In the genomic region with DNA sequence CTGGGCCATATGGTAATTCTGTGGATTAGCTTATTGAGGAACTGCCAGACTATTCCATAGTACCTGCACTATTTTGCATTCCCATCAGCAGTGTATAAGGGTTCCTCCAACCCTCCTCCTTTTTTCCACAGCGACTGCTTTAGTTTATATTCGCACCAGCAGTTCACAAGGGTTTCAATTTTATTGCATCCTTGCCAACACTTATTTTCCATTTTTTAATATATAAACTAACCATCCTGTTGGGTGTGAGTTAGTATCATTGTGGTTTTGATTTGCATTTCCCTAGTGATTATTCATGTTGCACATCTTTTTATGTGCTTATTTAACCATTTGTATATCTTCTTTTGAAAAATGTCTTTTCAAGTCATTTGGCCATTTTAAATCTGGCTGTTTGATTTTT, we compare ENCODE assay signal across 28 cellular contexts.
A peak's percentile ranks its signal among the peaks of the same experiment; 100 is the strongest.
DNase-seq lines count a peak whose midpoint lies in the region; ATAC-seq and FAIRE-seq lines count a peak whose summit lies in the region.
"Had no signal": no experiment of that assay in that cellular context is flagged by ENCODE, and none has a peak within 500 bp of the region (broad histone marks: within the 10 kb centered on the region; RNA-seq: fewer than 3 reads in every experiment).

No MANE protein-coding gene starts in this region.

- no peak overlapping the region for H3K27ac ChIP-seq in Karpas-422 (ENCODE audit: low read length)
- H3K27ac ChIP-seq: BLaER1 had no signal

- no peak overlapping the region for H2AFZ ChIP-seq in Karpas-422 (ENCODE audit: low read length)

- H3K27ac Mint-ChIP-seq in activated naive CD8-positive, alpha-beta T cell treated with anti-CD3 and anti-CD28 coated beads, Interleukin-2, amount 50 U/mL, for 24 hours, result no peak overlapping the region
- H3K27ac Mint-ChIP-seq in activated naive CD8-positive, alpha-beta T cell treated with anti-CD3 and anti-CD28 coated beads for 36 hours, result no peak overlapping the region
- H3K27ac Mint-ChIP-seq: CD14-positive monocyte; CD4-positive, alpha-beta memory T cell; CD4-positive, CD25-positive, alpha-beta regulatory T cell had no signal

- peaks cover 10% of the 10 kb centered on the region for H3K9me3 Mint-ChIP-seq in activated naive CD8-positive, alpha-beta T cell treated with anti-CD3 and anti-CD28 coated beads, Interleukin-2, amount 50 U/mL, for 24 hours
- peaks cover 14% of the 10 kb centered on the region for H3K9me3 Mint-ChIP-seq in activated naive CD8-positive, alpha-beta T cell treated with anti-CD3 and anti-CD28 coated beads for 36 hours

- H3K9me3 ChIP-seq in Karpas-422 (ENCODE audit: low read length), result peaks cover 10% of the 10 kb centered on the region; the same call in 1 of the 2 replicates
- H3K9me3 ChIP-seq: BE2C had no signal

- peaks cover 11% of the 10 kb centered on the region for H3K4me1 ChIP-seq in Karpas-422 (ENCODE audit: low read length)
- H3K4me1 ChIP-seq: BE2C, BLaER1 had no signal

- H4K20me1 ChIP-seq in Karpas-422 (ENCODE audit: insufficient read depth, low read depth, low read length), result no peaks in the 10 kb centered on the region
- H4K20me1 ChIP-seq: BLaER1 had no signal

- H3K79me2 ChIP-seq in Karpas-422 (ENCODE audit: low read length), result peaks cover 14% of the 10 kb centered on the region; the same call in 1 of the 2 replicates

- ATAC-seq in activated naive CD8-positive, alpha-beta T cell treated with anti-CD3 and anti-CD28 coated beads, Interleukin-2, amount 50 U/mL, for 24 hours, result peak; percentile 75
- no peak for ATAC-seq in HG03565 (IDR thresholded peaks at IDR 0.05; ENCODE audit: unreplicated experiment)
- ATAC-seq: GM12878 had no signal

- H3K9ac ChIP-seq in Karpas-422 (ENCODE audit: low read length), result no peak overlapping the region
- H3K9ac ChIP-seq: BLaER1 had no signal

- no peak for DNase-seq in activated naive CD8-positive, alpha-beta T cell treated with anti-CD3 and anti-CD28 coated beads, Interleukin-2, amount 50 U/mL, for 24 hours
- DNase-seq in activated naive CD8-positive, alpha-beta T cell treated with anti-CD3 and anti-CD28 coated beads for 36 hours, result no peak
- DNase-seq in HTR-8/SVneo (ENCODE audit: insufficient read length, low spot score), result no peak
- DNase-seq in Karpas-422, result no peak
- DNase-seq in NCI-H526 treated with DMSO at 0.1 percent for 48 hours (lab: John Stamatoyannopoulos, UW), result peak; percentile 94
- DNase-seq in T-helper 1 cell, result no peak
- DNase-seq: 8988T; ACHN; BE2C; C1 segment of cervical spinal cord; CD4-positive, alpha-beta memory T cell; CD4-positive, CD25-positive, alpha-beta regulatory T cell; CD8-positive, alpha-beta memory T cell; COR-L47; DMS 273 treated with DMSO at 0.1 percent for 48 hours; DMS153; DMS53; DMS79; DND-41; EL; GDM1 had no signal

- peaks cover 25% of the 10 kb centered on the region for H3K36me3 Mint-ChIP-seq in activated naive CD8-positive, alpha-beta T cell treated with anti-CD3 and anti-CD28 coated beads, Interleukin-2, amount 50 U/mL, for 24 hours (ENCODE audit: low read depth)
- peaks cover 35% of the 10 kb centered on the region for H3K36me3 Mint-ChIP-seq in activated naive CD8-positive, alpha-beta T cell treated with anti-CD3 and anti-CD28 coated beads for 36 hours

- H3K27me3 Mint-ChIP-seq in activated naive CD8-positive, alpha-beta T cell treated with anti-CD3 and anti-CD28 coated beads, Interleukin-2, amount 50 U/mL, for 24 hours, result no peaks in the 10 kb centered on the region
- no peaks in the 10 kb centered on the region for H3K27me3 Mint-ChIP-seq in activated naive CD8-positive, alpha-beta T cell treated with anti-CD3 and anti-CD28 coated beads for 36 hours
- H3K27me3 Mint-ChIP-seq: CD4-positive, alpha-beta memory T cell; CD4-positive, CD25-positive, alpha-beta regulatory T cell; CD8-positive, alpha-beta memory T cell had no signal

- H3K27me3 ChIP-seq in Karpas-422 (ENCODE audit: low read length), result no peaks in the 10 kb centered on the region
- H3K27me3 ChIP-seq: BE2C, BLaER1 had no signal

- peaks cover 19% of the 10 kb centered on the region for H3K36me3 ChIP-seq in Karpas-422 (ENCODE audit: insufficient read depth, low read length)
- H3K36me3 ChIP-seq: BE2C had no signal

- no peak overlapping the region for H3K4me3 ChIP-seq in Karpas-422 (ENCODE audit: low read length)
- H3K4me3 ChIP-seq: BLaER1, GM12878 had no signal

- peaks cover 12% of the 10 kb centered on the region for H3K4me1 Mint-ChIP-seq in activated naive CD8-positive, alpha-beta T cell treated with anti-CD3 and anti-CD28 coated beads, Interleukin-2, amount 50 U/mL, for 24 hours
- peaks cover 5% of the 10 kb centered on the region for H3K4me1 Mint-ChIP-seq in activated naive CD8-positive, alpha-beta T cell treated with anti-CD3 and anti-CD28 coated beads for 36 hours
- H3K4me1 Mint-ChIP-seq: CD14-positive monocyte; CD4-positive, alpha-beta memory T cell; CD8-positive, alpha-beta memory T cell had no signal

- FAIRE-seq in HTR-8/SVneo (lab: Jason Lieb, UNC), result peak; percentile 60
- FAIRE-seq: A204.1, GM12878, GM12892, GM18507 had no signal

- H3K4me2 ChIP-seq in Karpas-422 (ENCODE audit: low read depth, low read length, poor library complexity, severe bottlenecking), result peak overlapping the region; percentile 7
- H3K4me2 ChIP-seq: BLaER1 had no signal

- no peak overlapping the region for H3K4me3 Mint-ChIP-seq in activated naive CD8-positive, alpha-beta T cell treated with anti-CD3 and anti-CD28 coated beads, Interleukin-2, amount 50 U/mL, for 24 hours
- H3K4me3 Mint-ChIP-seq in activated naive CD8-positive, alpha-beta T cell treated with anti-CD3 and anti-CD28 coated beads for 36 hours, result no peak overlapping the region
- H3K4me3 Mint-ChIP-seq: CD14-positive monocyte; CD4-positive, alpha-beta memory T cell; CD4-positive, CD25-positive, alpha-beta regulatory T cell; CD8-positive, alpha-beta memory T cell had no signal

- no peaks in the 10 kb centered on the region for H3K9me2 ChIP-seq in Karpas-422 (replicated peaks; ENCODE audit: insufficient read depth, low read length)
